Comparison of ENCODE assay signal across 15 cellular contexts in genomic region chr1:1120866-1121563, GRCh38. TPM values are rescaled to one million over a fixed set of nuclear protein-coding genes. Genes with fewer than 3 reads are reported as not detected.
A peak's percentile ranks its signal among the peaks of the same experiment; 100 is the strongest.
DNase-seq lines count a peak whose midpoint lies in the region; ATAC-seq, FAIRE-seq and TF ChIP-seq lines count a peak whose summit lies in the region.
"Had no signal": no experiment of that assay in that cellular context is flagged by ENCODE, and none has a peak within 500 bp of the region (broad histone marks: within the 10 kb centered on the region; RNA-seq: fewer than 3 reads in every experiment).

No MANE protein-coding gene starts in this region.

- no peak overlapping the region for H3K9ac ChIP-seq in BLaER1 treated with 17β-estradiol and CSF1 and Interleukin-3, amounts not matched to agents 10 nM and 100 nM

- H3K27ac ChIP-seq in BLaER1 treated with 17β-estradiol and CSF1 and Interleukin-3, amounts not matched to agents 10 nM and 100 nM, result no peak overlapping the region
- H3K27ac ChIP-seq in gastroesophageal sphincter, result no peak overlapping the region
- H3K27ac ChIP-seq: hepatocyte, tibial artery had no signal

- peak overlapping the region in 8 of 11 experiments; percentile 33 to 83 (median 55); a peak in 15 of 22 replicates for H3K4me2 ChIP-seq in BLaER1 treated with 17β-estradiol and CSF1 and Interleukin-3, amounts not matched to agents 10 nM and 100 nM

- 0 out of 22 replicates have a peak, but pooled peaks cover 0 to 4% (median 0%) of the 10 kb centered on the region in 11 experiments for H3K9me3 ChIP-seq in BLaER1 treated with 17β-estradiol and CSF1 and Interleukin-3, amounts not matched to agents 10 nM and 100 nM (replicated peaks in 1 of 11)
- H3K9me3 ChIP-seq in gastroesophageal sphincter, result no peaks in the 10 kb centered on the region
- H3K9me3 ChIP-seq: tibial artery had no signal

- no peak for TF ChIP-seq CTCF in D721Med (IDR thresholded peaks at IDR 0.05; ENCODE audit: insufficient read depth, missing control alignments)
- no peak for TF ChIP-seq CTCF in gastroesophageal sphincter (IDR thresholded peaks at IDR 0.05)

- FAIRE-seq in D721Med (lab: Jason Lieb, UNC), result no peak

- H3K36me3 ChIP-seq in BLaER1 treated with 17β-estradiol and CSF1 and Interleukin-3, amounts not matched to agents 10 nM and 100 nM, result no peaks in the 10 kb centered on the region
- H3K36me3 ChIP-seq in gastroesophageal sphincter, result no peaks in the 10 kb centered on the region
- H3K36me3 ChIP-seq: tibial artery had no signal

- 60 to 70% methylated on average over 2 to 7 of the region's 23 CpGs for WGBS in gastroesophageal sphincter (ENCODE audit: low coverage in 1 of 2), 2 donors

- H4K20me1 ChIP-seq in BLaER1 treated with 17β-estradiol and CSF1 and Interleukin-3, amounts not matched to agents 10 nM and 100 nM, result peaks cover 0 to 42% (median 0%) of the 10 kb centered on the region in 11 experiments; a peak in 7 of 22 replicates

- DNase-seq in D721Med (ENCODE audit: insufficient read length, low spot score) (peak; percentile 62), NCI-H748 treated with DMSO at 0.1 percent for 48 hours (lab: John Stamatoyannopoulos, UW) (peak; percentile 61), iPS-NIHi7 (ENCODE audit: extremely low spot score) (peak; percentile 8)
- no peak for DNase-seq in stimulated activated CD4-positive, alpha-beta T cell treated with anti-CD3 and anti-CD28 coated beads, Interleukin-15, amount 100 ng/mL, for 24 hours
- DNase-seq: activated CD4-positive, alpha-beta T cell treated with anti-CD3 and anti-CD28 coated beads, Interleukin-2, amount 50 U/mL, for 48 hours; effector CD8-positive, alpha-beta T cell; NCI-H226; PC-3; stimulated activated naive B cell treated with anti-CD40 and anti-IgM and Interleukin-4, amounts not matched to agents 10 μg/mL and 1 μg/mL and 100 μg/mL, for 72 hours had no signal

- H3K4me1 ChIP-seq in BLaER1 treated with 17β-estradiol and CSF1 and Interleukin-3, amounts not matched to agents 10 nM and 100 nM, result peaks cover 5 to 73% (median 68%) of the 10 kb centered on the region in 10 experiments; a peak in 19 of 20 replicates
- H3K4me1 ChIP-seq in gastroesophageal sphincter, result peaks cover 0 to 20% (median 6%) of the 10 kb centered on the region in 3 donors

- no peak for ATAC-seq in GM21786 (IDR thresholded peaks at IDR 0.05; ENCODE audit: unreplicated experiment)
- no peak for ATAC-seq in gastroesophageal sphincter

- no peak overlapping the region for H3K4me3 ChIP-seq in BLaER1 treated with 17β-estradiol and CSF1 and Interleukin-3, amounts not matched to agents 10 nM and 100 nM
- no peak overlapping the region for H3K4me3 ChIP-seq in gastroesophageal sphincter
- H3K4me3 ChIP-seq: hepatocyte, tibial artery had no signal

- TF ChIP-seq POLR2A in gastroesophageal sphincter (IDR thresholded peaks at IDR 0.05), result no peak

- H3K27me3 ChIP-seq in BLaER1 treated with 17β-estradiol and CSF1 and Interleukin-3, amounts not matched to agents 10 nM and 100 nM, result peaks cover 31 to 52% (median 39%) of the 10 kb centered on the region in 11 experiments
- H3K27me3 ChIP-seq in gastroesophageal sphincter, result peaks cover 65% of the 10 kb centered on the region
- H3K27me3 ChIP-seq: hepatocyte had no signal

- TF ChIP-seq EP300 in gastroesophageal sphincter (IDR thresholded peaks at IDR 0.05), result no peak

RNA-seq across cellular contexts. Expression of gene C1orf159, which starts 5.1 kb away (rescaled TPM):
- 10 to 100 TPM in 2 of 4 donors, 1 to 10 TPM in 2; 6.3 to 15.3 (median 9.9) TPM for total RNA-seq in gastroesophageal sphincter

RNA-seq across cellular contexts. Expression of gene RNF223, which starts 46.9 kb away (rescaled TPM):
- total RNA-seq in gastroesophageal sphincter, result 1 to 10 TPM in 1 of 4 donors, not detected in 3; 1.1 TPM
- total RNA-seq: Daoy had no signal

RNA-seq across cellular contexts. Expression of gene TTLL10, which starts 52.7 kb away (rescaled TPM):
- total RNA-seq in gastroesophageal sphincter, result under 1 TPM in 1 of 4 donors, not detected in 3; 0.23 TPM
- total RNA-seq: Daoy, hepatocyte had no signal
